In the genomic region with DNA sequence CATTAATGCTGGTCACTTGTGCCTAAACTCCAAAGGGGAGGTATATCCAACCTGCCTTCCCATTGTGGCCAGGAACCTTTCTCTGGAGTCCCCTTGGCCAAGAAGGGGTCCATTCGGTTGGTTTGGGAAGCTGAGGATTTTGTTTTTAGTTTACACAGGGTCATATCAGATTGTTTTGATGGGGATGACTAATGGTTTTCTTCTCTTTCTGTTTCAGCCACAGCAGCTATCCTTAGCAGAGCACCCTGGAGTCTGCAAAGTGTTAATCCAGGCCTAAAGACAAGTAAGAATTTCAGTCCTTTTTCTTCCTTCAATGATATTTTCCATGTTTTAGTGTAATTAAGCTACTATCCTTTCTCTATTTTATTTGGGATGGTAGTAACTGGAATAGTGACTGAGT, we compare ENCODE assay signal across 18 cellular contexts.
DNase-seq lines count a peak whose midpoint lies in the region; ATAC-seq and TF ChIP-seq lines count a peak whose summit lies in the region.
"Had no signal": no experiment of that assay in that cellular context is flagged by ENCODE, and none has a peak within 500 bp of the region (broad histone marks: within the 10 kb centered on the region; RNA-seq: fewer than 3 reads in every experiment).

No MANE protein-coding gene starts in this region.

- H2BK15ac ChIP-seq in mesenchymal stem cell (ENCODE audit: low read depth, poor library complexity, severe bottlenecking) = no peak overlapping the region

- no peaks in the 10 kb centered on the region for H3K36me3 ChIP-seq in KMS-11 (ENCODE audit: insufficient read depth)
- no peaks in the 10 kb centered on the region for H3K36me3 ChIP-seq in mesenchymal stem cell (ENCODE audit: control insufficient read depth in 1 of 2, insufficient read depth in 2 of 2, low read depth in 1 of 2, low read length in 2 of 2)

- DNase-seq in OCI-M1 (lab: John Stamatoyannopoulos, UW) (peak; percentile 38), mesenchymal stem cell (peak; percentile 36), NCI-H2107 treated with DMSO at 0.1 percent for 48 hours (lab: John Stamatoyannopoulos, UW; ENCODE audit: unreplicated experiment) (no peak), SIG-M5 (lab: John Stamatoyannopoulos, UW) (no peak)
- no peak for DNase-seq in stimulated activated CD4-positive, alpha-beta T cell treated with anti-CD3 and anti-CD28 coated beads, Interleukin-4, amount 100 ng/mL, for 24 hours
- DNase-seq in activated CD4-positive, alpha-beta T cell treated with anti-CD3 and anti-CD28 coated beads, Interleukin-2, amount 50 U/mL, for 4 hours = no peak
- DNase-seq: C1 segment of cervical spinal cord; Calu3; CD4-positive, alpha-beta memory T cell; COR-L47; DMS53; DMS79 treated with DMSO at 0.1 percent for 48 hours; GF-D8; GM23248; H7; HCEC 1CT had no signal

- no peak overlapping the region for H2BK12ac ChIP-seq in mesenchymal stem cell (ENCODE audit: low read length in 2 of 2)

- H4K91ac ChIP-seq in mesenchymal stem cell (ENCODE audit: low read length) = no peak overlapping the region

- H3K4ac ChIP-seq in mesenchymal stem cell (ENCODE audit: low read depth in 1 of 2, low read length in 2 of 2) = no peak overlapping the region

- H2BK5ac ChIP-seq in mesenchymal stem cell (ENCODE audit: low read depth, low read length, poor library complexity, severe bottlenecking) = no peak overlapping the region

- H3K79me1 ChIP-seq in mesenchymal stem cell (replicated peaks; ENCODE audit: low read length, poor library complexity, severe bottlenecking) = no peaks in the 10 kb centered on the region

- H3K4me2 ChIP-seq in KMS-11 (peak overlapping the region; percentile 90), mesenchymal stem cell (ENCODE audit: low read length, poor library complexity, severe bottlenecking) (no peak overlapping the region)

- H3K9me3 ChIP-seq in mesenchymal stem cell (ENCODE audit: control insufficient read depth, low read length) = no peaks in the 10 kb centered on the region

- 20% methylated on average over 1 of the region's 1 CpG for WGBS in mesenchymal stem cell

- H2AK5ac ChIP-seq in mesenchymal stem cell (ENCODE audit: low read length, severe bottlenecking) = no peak overlapping the region

- H2AFZ ChIP-seq in KMS-11 (ENCODE audit: low read depth) (no peak overlapping the region), mesenchymal stem cell (ENCODE audit: low read depth, low read length) (no peak overlapping the region)
- H2AFZ ChIP-seq: GM23248 had no signal

- TF ChIP-seq CTCF in KMS-11 (conservative IDR thresholded peaks at IDR 0.05; ENCODE audit: low read depth, low read length) = no peak

- H3K18ac ChIP-seq in mesenchymal stem cell (ENCODE audit: low read depth in 1 of 2, low read length in 2 of 2) = no peak overlapping the region

- ATAC-seq in GM18505 (IDR thresholded peaks at IDR 0.05; ENCODE audit: unreplicated experiment) = peak; percentile 54

- no peak overlapping the region for H3K23ac ChIP-seq in mesenchymal stem cell (ENCODE audit: low read length in 2 of 2)

- no peak overlapping the region for H2BK120ac ChIP-seq in mesenchymal stem cell (ENCODE audit: low read depth, low read length)

- H3K9ac ChIP-seq in KMS-11 (peak overlapping the region; percentile 23; the same call in 1 of the 2 replicates), mesenchymal stem cell (ENCODE audit: low read length) (no peak overlapping the region)
- H3K9ac ChIP-seq: GM23248 had no signal

- peak overlapping the region; percentile 64 for H3K27ac ChIP-seq in KMS-11
- no peak overlapping the region for H3K27ac ChIP-seq in mesenchymal stem cell (ENCODE audit: low read length, poor library complexity, severe bottlenecking)
- H3K27ac ChIP-seq: GM23248 had no signal

- H3K4me3 ChIP-seq in KMS-11 (IDR thresholded peaks at IDR 0.05; ENCODE audit: insufficient read depth, low read depth, low read length) = no peak overlapping the region
- H3K4me3 ChIP-seq in mesenchymal stem cell (ENCODE audit: insufficient read depth in 1 of 2, low read depth in 1 of 2, low read length in 2 of 2) = no peak overlapping the region
- H3K4me3 ChIP-seq: GM23248 had no signal

- H3K79me2 ChIP-seq in KMS-11 (ENCODE audit: insufficient read depth, low read depth) = no peaks in the 10 kb centered on the region

- no peaks in the 10 kb centered on the region for H4K20me1 ChIP-seq in KMS-11 (ENCODE audit: insufficient read depth)

- peaks cover 74% of the 10 kb centered on the region for H3K4me1 ChIP-seq in KMS-11 (ENCODE audit: low read depth, poor library complexity, severe bottlenecking)
- H3K4me1 ChIP-seq in mesenchymal stem cell (ENCODE audit: control insufficient read depth, insufficient read depth, low read depth, low read length) = no peaks in the 10 kb centered on the region

- H3K14ac ChIP-seq in mesenchymal stem cell (ENCODE audit: low read length in 2 of 2) = no peak overlapping the region

- TF ChIP-seq POLR2A in GM18505 (IDR thresholded peaks at IDR 0.05; ENCODE audit: borderline replicate concordance, extremely low read depth, insufficient read depth, insufficient read length) = no peak

- no peak overlapping the region for H4K8ac ChIP-seq in mesenchymal stem cell (ENCODE audit: low read length)

- no peaks in the 10 kb centered on the region for H3K27me3 ChIP-seq in KMS-11 (ENCODE audit: insufficient read depth, low read depth)
- H3K27me3 ChIP-seq in mesenchymal stem cell (ENCODE audit: control insufficient read depth in 1 of 2, insufficient read depth in 1 of 2, low read length in 2 of 2) = no peaks in the 10 kb centered on the region

Comparison
In these comparisons a context has a peak if more than half of its experiments do, and no peak if none do; other contexts are left out.
1. DNase-seq: peak in OCI-M1 (single experiment) and mesenchymal stem cell (single experiment); none in stimulated activated CD4-positive, alpha-beta T cell treated with anti-CD3 and anti-CD28 coated beads, Interleukin-4, amount 100 ng/mL, for 24 hours (single experiment), activated CD4-positive, alpha-beta T cell treated with anti-CD3 and anti-CD28 coated beads, Interleukin-2, amount 50 U/mL, for 4 hours (0 of 2), NCI-H2107 treated with DMSO at 0.1 percent for 48 hours (single experiment) and SIG-M5 (single experiment).